7 cellular contexts compared by ENCODE assay signal in the genomic region with DNA sequence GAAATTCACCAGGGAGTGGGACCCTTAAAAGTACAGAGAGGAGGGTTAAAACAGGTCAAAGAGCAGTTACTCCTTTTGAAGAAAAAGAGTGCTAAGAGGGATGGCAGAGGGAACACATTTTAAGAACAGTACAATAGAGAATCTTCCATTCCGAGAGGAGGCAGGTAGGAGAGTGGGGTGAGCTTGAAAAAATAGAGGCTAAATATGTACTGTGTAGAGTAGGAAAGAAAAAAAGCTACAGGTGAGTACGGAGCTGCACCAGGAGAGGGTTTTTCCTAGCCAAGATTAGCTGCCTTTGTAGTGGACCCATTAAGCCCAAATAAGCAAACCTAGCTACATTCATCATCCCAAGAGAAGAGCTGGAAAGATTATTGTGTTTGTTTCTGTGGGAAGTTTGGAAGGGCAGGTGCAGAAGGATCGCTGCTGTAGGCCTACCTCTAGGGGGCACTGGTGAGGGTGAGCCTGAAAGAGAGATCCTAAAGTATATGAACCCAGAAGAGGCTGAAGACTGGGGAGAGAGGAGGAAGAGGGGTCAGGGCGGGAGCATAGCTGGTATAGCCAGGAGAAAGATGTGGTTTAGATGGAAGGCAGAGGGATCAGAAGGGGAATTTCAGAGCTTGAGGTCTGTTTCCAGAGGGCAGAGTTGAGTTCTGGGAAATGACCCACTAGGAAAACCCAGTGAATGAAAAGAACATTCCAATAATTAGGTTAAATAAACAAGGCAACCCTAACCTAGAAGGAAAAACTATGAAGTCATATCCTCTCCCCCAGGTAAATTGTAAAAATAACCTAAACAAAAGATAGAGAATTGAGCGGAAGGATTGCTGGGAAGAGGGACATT. TPM values are rescaled to one million over a fixed set of nuclear protein-coding genes. Genes with fewer than 3 reads are reported as not detected.
DNase-seq lines count a peak whose midpoint lies in the region; TF ChIP-seq lines count a peak whose summit lies in the region.

No MANE protein-coding gene starts in this region.

- CTCF ChIA-PET in activated CD4-positive, alpha-beta memory T cell treated with anti-CD3 and anti-CD28 coated beads, Interleukin-2, amount 10 ng/mL, durations not matched to agents 7 days and 5 days (lab: Charles Lee), result interaction anchor here (0.6 to 3.6 kb wide), 18 partner anchors 9 to 127 kb away, joined by 3 to 52 read pairs (median 4); a partner anchor contains a TSS

- H3K4me1 ChIP-seq in esophagus squamous epithelium, result peaks cover 0 to 15% (median 4%) of the 10 kb centered on the region in 3 donors

- H3K27me3 ChIP-seq in esophagus squamous epithelium, result no peaks in the 10 kb centered on the region

- TF ChIP-seq CTCF in GM12875 (IDR thresholded peaks at IDR 0.05; ENCODE audit: borderline replicate concordance, insufficient read depth, low read depth, low read length), result peak; percentile 83
- peak; percentile 49 to 70 (median 56) for TF ChIP-seq CTCF in esophagus squamous epithelium (IDR thresholded peaks at IDR 0.05)

- H3K9me3 Mint-ChIP-seq in activated CD4-positive, alpha-beta memory T cell treated with anti-CD3 and anti-CD28 coated beads, Interleukin-2, amount 10 ng/mL, durations not matched to agents 7 days and 5 days, result no peaks in the 10 kb centered on the region

- H3K4me3 Mint-ChIP-seq in activated CD4-positive, alpha-beta memory T cell treated with anti-CD3 and anti-CD28 coated beads, Interleukin-2, amount 10 ng/mL, durations not matched to agents 7 days and 5 days, result no peak overlapping the region

- peaks cover 0 to 38% (median 0%) of the 10 kb centered on the region in 3 donors for H3K36me3 ChIP-seq in esophagus squamous epithelium

- H3K9me3 ChIP-seq in esophagus squamous epithelium, result no peaks in the 10 kb centered on the region

- 70 to 71% methylated on average over 5 of the region's 5 CpGs for WGBS in esophagus squamous epithelium, 2 donors

- POLR2A ChIA-PET in activated CD4-positive, alpha-beta memory T cell treated with anti-CD3 and anti-CD28 coated beads, Interleukin-2, amount 10 ng/mL, durations not matched to agents 7 days and 5 days (lab: Charles Lee), result interaction anchor here (0.8 to 3.2 kb wide), 4 partner anchors 13 to 125 kb away, joined by 3 to 22 read pairs (median 4); a partner anchor contains a TSS

- no peak overlapping the region for H3K27ac Mint-ChIP-seq in activated CD4-positive, alpha-beta memory T cell treated with anti-CD3 and anti-CD28 coated beads, Interleukin-2, amount 10 ng/mL, durations not matched to agents 7 days and 5 days

- H3K4me3 ChIP-seq in GM12875 (ENCODE audit: low read depth, low read length), result no peak overlapping the region
- H3K4me3 ChIP-seq in esophagus squamous epithelium, result no peak overlapping the region

- intact Hi-C loops in esophagus squamous epithelium (cut with DNase I), result no loop called here
- intact Hi-C loops in posterior cingulate gyrus (cut with DNase I), result no loop called here

- H3K36me3 Mint-ChIP-seq in activated CD4-positive, alpha-beta memory T cell treated with anti-CD3 and anti-CD28 coated beads, Interleukin-2, amount 10 ng/mL, durations not matched to agents 7 days and 5 days (ENCODE audit: low read depth), result peaks cover 41% of the 10 kb centered on the region

- peaks cover 52% of the 10 kb centered on the region for H3K4me1 Mint-ChIP-seq in activated CD4-positive, alpha-beta memory T cell treated with anti-CD3 and anti-CD28 coated beads, Interleukin-2, amount 10 ng/mL, durations not matched to agents 7 days and 5 days

- peak overlapping the region in 1 of 4 donors; percentile 18 for H3K27ac ChIP-seq in esophagus squamous epithelium

- no peaks in the 10 kb centered on the region for H3K27me3 Mint-ChIP-seq in activated CD4-positive, alpha-beta memory T cell treated with anti-CD3 and anti-CD28 coated beads, Interleukin-2, amount 10 ng/mL, durations not matched to agents 7 days and 5 days

- TF ChIP-seq POLR2A in esophagus squamous epithelium (IDR thresholded peaks at IDR 0.05), result no peak

- DNase-seq in M059J (ENCODE audit: low read depth), result peak; percentile 42
- peak; percentile 45 for DNase-seq in activated CD4-positive, alpha-beta memory T cell treated with anti-CD3 and anti-CD28 coated beads, Interleukin-2, amount 10 ng/mL, durations not matched to agents 7 days and 5 days
- no peak for DNase-seq in esophagus squamous epithelium (lab: John Stamatoyannopoulos, UW)
- peak; percentile 43 for DNase-seq in renal cortical epithelial cell (ENCODE audit: low read depth)
- no peak for DNase-seq in posterior cingulate gyrus
- DNase-seq in putamen (ENCODE audit: low spot score), result no peak

RNA-seq across cellular contexts. Expression of a gene that starts 50.2 kb away (rescaled TPM):
- 14.3 and 23.6 TPM in 2 replicates for total RNA-seq in M059J (2014; rRNA removed; shearing (Covaris generic))
- 10 to 100 TPM; 11.0 to 11.7 TPM for total RNA-seq in activated CD4-positive, alpha-beta memory T cell treated with anti-CD3 and anti-CD28 coated beads, Interleukin-2, amount 10 ng/mL, durations not matched to agents 7 days and 5 days
- 10 to 100 TPM; 15.4 to 22.5 (median 20.7) TPM for total RNA-seq in esophagus squamous epithelium
- 25.6 and 33.9 TPM in 2 replicates for total RNA-seq in renal cortical epithelial cell

Comparison
In these comparisons a context has a peak if more than half of its experiments do, and no peak if none do; other contexts are left out.
1. DNase-seq: peak in M059J (single experiment), activated CD4-positive, alpha-beta memory T cell treated with anti-CD3 and anti-CD28 coated beads, Interleukin-2, amount 10 ng/mL, durations not matched to agents 7 days and 5 days (single experiment) and renal cortical epithelial cell (single experiment); none in esophagus squamous epithelium (single experiment), posterior cingulate gyrus (0 of 10) and putamen (single experiment).